ENCODE assay signal across 8 cellular contexts in genomic region chr17:7688808-7689316, GRCh38. TPM values are rescaled to one million over a fixed set of nuclear protein-coding genes. Genes with fewer than 3 reads are reported as not detected.
DNase-seq lines count a peak whose midpoint lies in the region; ATAC-seq and TF ChIP-seq lines count a peak whose summit lies in the region.

No MANE protein-coding gene starts in this region.

- no peaks in the 10 kb centered on the region for H3K27me3 ChIP-seq in CD4-positive, CD25-positive, alpha-beta regulatory T cell (ENCODE audit: control insufficient read depth, insufficient read depth, low read length)
- H3K27me3 ChIP-seq in OCI-LY1 (ENCODE audit: insufficient read depth, low read length), result no peaks in the 10 kb centered on the region
- no peaks in the 10 kb centered on the region for H3K27me3 ChIP-seq in endodermal cell (ENCODE audit: control insufficient read depth, insufficient read depth, low read length, poor library complexity, severe bottlenecking)
- no peaks in the 10 kb centered on the region for H3K27me3 ChIP-seq in neuronal stem cell (ENCODE audit: control insufficient read depth in 3 of 3, insufficient read depth in 3 of 3, low read depth in 1 of 3, low read length in 3 of 3)

- H3K4me1 ChIP-seq in CD4-positive, CD25-positive, alpha-beta regulatory T cell (ENCODE audit: control insufficient read depth, insufficient read depth, low read length, poor library complexity, severe bottlenecking), result peaks cover 35% of the 10 kb centered on the region
- H3K4me1 ChIP-seq in OCI-LY1 (ENCODE audit: insufficient read depth, low read length, severe bottlenecking), result peaks cover 34% of the 10 kb centered on the region
- no peaks in the 10 kb centered on the region for H3K4me1 ChIP-seq in endodermal cell (ENCODE audit: control insufficient read depth, insufficient read depth, low read length)
- peaks cover 5 to 13% of the 10 kb centered on the region in 2 donors for H3K4me1 ChIP-seq in neuronal stem cell (ENCODE audit: control insufficient read depth in 2 of 2, insufficient read depth in 1 of 2, low read depth in 1 of 2, low read length in 2 of 2)

- H3K18ac ChIP-seq in neuronal stem cell (ENCODE audit: low read length), result peak overlapping the region; percentile 57

- peaks cover 28% of the 10 kb centered on the region for H3K79me2 ChIP-seq in OCI-LY1 (ENCODE audit: insufficient read depth, low read length)

- H2BK120ac ChIP-seq in neuronal stem cell (ENCODE audit: low read depth, low read length), result no peak overlapping the region

- no peak overlapping the region for H4K91ac ChIP-seq in neuronal stem cell (ENCODE audit: low read depth, low read length, poor library complexity)

- peak overlapping the region; percentile 38 for H2BK15ac ChIP-seq in neuronal stem cell (ENCODE audit: low read length)

- no peak overlapping the region for H2AFZ ChIP-seq in OCI-LY1 (ENCODE audit: low read length)
- H2AFZ ChIP-seq in neuronal stem cell (ENCODE audit: low read length), result peak overlapping the region; percentile 77

- peak overlapping the region; percentile 98 for H3K4me3 ChIP-seq in CD4-positive, CD25-positive, alpha-beta regulatory T cell (ENCODE audit: low read depth, low read length)
- peak overlapping the region; percentile 95 for H3K4me3 ChIP-seq in OCI-LY1 (ENCODE audit: low read depth, low read length, poor library complexity, severe bottlenecking)
- peak overlapping the region; percentile 96 for H3K4me3 ChIP-seq in endodermal cell (ENCODE audit: low read length)
- H3K4me3 ChIP-seq in neuronal stem cell (ENCODE audit: low read length in 2 of 2), result peak overlapping the region; percentile 88 to 90

- peak overlapping the region; percentile 71 for H3K27ac ChIP-seq in CD4-positive, CD25-positive, alpha-beta regulatory T cell (ENCODE audit: insufficient read depth, low read length, poor library complexity, severe bottlenecking)
- H3K27ac ChIP-seq in OCI-LY1 (ENCODE audit: low read depth, low read length, poor library complexity, severe bottlenecking), result no peak overlapping the region
- peak overlapping the region; percentile 34 for H3K27ac ChIP-seq in endodermal cell (ENCODE audit: low read depth, low read length)
- H3K27ac ChIP-seq in neuronal stem cell (replicated peaks; ENCODE audit: low read length), result peak overlapping the region; percentile 87

- H3K4ac ChIP-seq in neuronal stem cell (ENCODE audit: low read length), result no peak overlapping the region

- H3F3A ChIP-seq in OCI-LY1 (ENCODE audit: insufficient read depth, low read length), result no peaks in the 10 kb centered on the region

- peaks cover 9 to 53% (median 30%) of the 10 kb centered on the region in 4 donors for H3K4me1 Mint-ChIP-seq in CD4-positive, CD25-positive, alpha-beta regulatory T cell
- peaks cover 19% of the 10 kb centered on the region for H3K4me1 Mint-ChIP-seq in endodermal cell

- DNase-seq in CD4-positive, CD25-positive, alpha-beta regulatory T cell, result no peak
- no peak for DNase-seq in endodermal cell
- no peak for DNase-seq in neuronal stem cell (ENCODE audit: low spot score)
- DNase-seq in cortex of kidney (lab: John Stamatoyannopoulos, UW), result no peak
- no peak for DNase-seq in NCI-H187 treated with DMSO at 0.1 percent for 48 hours (lab: John Stamatoyannopoulos, UW)

- H3K36me3 ChIP-seq in CD4-positive, CD25-positive, alpha-beta regulatory T cell (ENCODE audit: control insufficient read depth, insufficient read depth, low read length), result peaks cover 3% of the 10 kb centered on the region
- H3K36me3 ChIP-seq in OCI-LY1 (ENCODE audit: insufficient read depth, low read length) (peaks cover 24% of the 10 kb centered on the region), endodermal cell (ENCODE audit: control insufficient read depth, insufficient read depth, low read length) (peaks cover 9% of the 10 kb centered on the region), neuronal stem cell (replicated peaks in 1 of 2; ENCODE audit: control insufficient read depth in 2 of 2, insufficient read depth in 2 of 2, low read length in 2 of 2) (peaks cover 9 to 44% of the 10 kb centered on the region in 2 donors)

- H3K9ac ChIP-seq in OCI-LY1 (ENCODE audit: low read length) (peak overlapping the region; percentile 83), endodermal cell (ENCODE audit: extremely low read depth, low read length, poor library complexity, severe bottlenecking) (peak overlapping the region; percentile 74), neuronal stem cell (ENCODE audit: low read depth, low read length, poor library complexity) (peak overlapping the region; percentile 75)

- no peaks in the 10 kb centered on the region for H3K9me3 ChIP-seq in CD4-positive, CD25-positive, alpha-beta regulatory T cell (ENCODE audit: control insufficient read depth in 2 of 2, low read length in 2 of 2)
- H3K9me3 ChIP-seq in OCI-LY1 (ENCODE audit: low read length) (no peaks in the 10 kb centered on the region), endodermal cell (ENCODE audit: control insufficient read depth, low read length) (no peaks in the 10 kb centered on the region), neuronal stem cell (replicated peaks in 1 of 2; ENCODE audit: control insufficient read depth in 2 of 2, insufficient read depth in 1 of 2, low read depth in 1 of 2, low read length in 2 of 2) (no peaks in the 10 kb centered on the region)

- H3K79me1 ChIP-seq in neuronal stem cell (ENCODE audit: low read depth, low read length), result no peaks in the 10 kb centered on the region

- no peak overlapping the region for H2BK12ac ChIP-seq in neuronal stem cell (ENCODE audit: low read length)

- H3K4me3 Mint-ChIP-seq in CD4-positive, CD25-positive, alpha-beta regulatory T cell, result peak overlapping the region; percentile 96 to 99 (median 97)
- peak overlapping the region; percentile 85 for H3K4me3 Mint-ChIP-seq in endodermal cell

- no peak for TF ChIP-seq CTCF in OCI-LY1 (IDR thresholded peaks at IDR 0.05; ENCODE audit: low read length)
- no peak for TF ChIP-seq CTCF in endodermal cell (conservative IDR thresholded peaks at IDR 0.05)

- no peak overlapping the region for H3K14ac ChIP-seq in neuronal stem cell (ENCODE audit: low read length)

- 16 to 18% methylated on average over 12 to 13 of the region's 13 CpGs for WGBS in endodermal cell (ENCODE audit: insufficient coverage in 1 of 2, insufficient read length in 1 of 2), 2 experiments
- WGBS in neuronal stem cell (ENCODE audit: extremely low coverage in 2 of 2, insufficient read length in 2 of 2, insufficient replicate concordance in 1 of 2), 2 donors, result no CpG with 5 or more reads among the region's 13 CpGs

- H3K9me3 Mint-ChIP-seq in CD4-positive, CD25-positive, alpha-beta regulatory T cell, result no peaks in the 10 kb centered on the region
- no peaks in the 10 kb centered on the region for H3K9me3 Mint-ChIP-seq in endodermal cell

- H3K23ac ChIP-seq in neuronal stem cell (ENCODE audit: low read depth, low read length, poor library complexity), result peak overlapping the region; percentile 30

- ATAC-seq in CD4-positive, CD25-positive, alpha-beta regulatory T cell (ENCODE audit: low read depth in 2 of 2), result no peak
- no peak for ATAC-seq in GM19324 (IDR thresholded peaks at IDR 0.05; ENCODE audit: low FRiP score, unreplicated experiment)
- no peak for ATAC-seq in HG03135 (IDR thresholded peaks at IDR 0.05; ENCODE audit: unreplicated experiment)

- no peaks in the 10 kb centered on the region for H3K9me2 ChIP-seq in OCI-LY1 (ENCODE audit: low read depth, low read length)

- peak overlapping the region; percentile 93 for H3K4me2 ChIP-seq in OCI-LY1 (ENCODE audit: low read length)
- peak overlapping the region; percentile 90 for H3K4me2 ChIP-seq in neuronal stem cell (ENCODE audit: insufficient read depth, low read length, poor library complexity, severe bottlenecking)

- no peak overlapping the region for H4K8ac ChIP-seq in neuronal stem cell (ENCODE audit: low read depth, low read length)

- H2BK5ac ChIP-seq in neuronal stem cell (ENCODE audit: low read length), result peak overlapping the region; percentile 94

- H2AK5ac ChIP-seq in neuronal stem cell (ENCODE audit: low read depth, low read length), result peak overlapping the region; percentile 58

- no peaks in the 10 kb centered on the region for H4K20me1 ChIP-seq in OCI-LY1 (ENCODE audit: insufficient read depth, low read length)

- H3K27ac Mint-ChIP-seq in CD4-positive, CD25-positive, alpha-beta regulatory T cell, result peak overlapping the region in 2 of 3 donors; percentile 73 to 100
- H3K27ac Mint-ChIP-seq in endodermal cell, result peak overlapping the region; percentile 83

- H3K36me3 Mint-ChIP-seq in CD4-positive, CD25-positive, alpha-beta regulatory T cell, result peaks cover 11% of the 10 kb centered on the region
- peaks cover 26% of the 10 kb centered on the region for H3K36me3 Mint-ChIP-seq in endodermal cell (ENCODE audit: low read depth)

- peaks cover 7% of the 10 kb centered on the region for H3K27me3 Mint-ChIP-seq in CD4-positive, CD25-positive, alpha-beta regulatory T cell
- no peaks in the 10 kb centered on the region for H3K27me3 Mint-ChIP-seq in endodermal cell (ENCODE audit: insufficient read depth)

RNA-seq across cellular contexts. Expression of gene WRAP53, which starts 0.6 kb away (rescaled TPM):
- total RNA-seq in CD4-positive, CD25-positive, alpha-beta regulatory T cell, result 7.9 TPM
- 10 to 100 TPM; 11.1 to 16.4 (median 12.0) TPM for polyA plus RNA-seq in CD4-positive, CD25-positive, alpha-beta regulatory T cell
- 10 to 100 TPM; 21.7 to 30.8 TPM for total RNA-seq in endodermal cell
- polyA plus RNA-seq in endodermal cell (2013, experiment 1 of 2), result 27.8 TPM
- 24.6 TPM for polyA plus RNA-seq in endodermal cell (2013, experiment 2 of 2)
- polyA plus RNA-seq in neuronal stem cell (2013, experiment 1 of 2), result 20.0 TPM
- 20.0 TPM for polyA plus RNA-seq in neuronal stem cell (2013, experiment 2 of 2)

RNA-seq across cellular contexts. Expression of gene TP53, which starts 1.6 kb away (rescaled TPM):
- 61.3 TPM for total RNA-seq in CD4-positive, CD25-positive, alpha-beta regulatory T cell
- polyA plus RNA-seq in CD4-positive, CD25-positive, alpha-beta regulatory T cell, result 10 to 100 TPM; 29.4 to 35.1 (median 32.1) TPM
- total RNA-seq in endodermal cell, result 100 to 1,000 TPM; 113 to 130 TPM
- polyA plus RNA-seq in endodermal cell (2013, experiment 1 of 2), result 96.7 TPM
- 83.4 TPM for polyA plus RNA-seq in endodermal cell (2013, experiment 2 of 2)
- 144 TPM for polyA plus RNA-seq in neuronal stem cell (2013, experiment 1 of 2)
- polyA plus RNA-seq in neuronal stem cell (2013, experiment 2 of 2), result 143 TPM

RNA-seq across cellular contexts. Expression of gene EFNB3, which starts 16.1 kb away (rescaled TPM):
- total RNA-seq in CD4-positive, CD25-positive, alpha-beta regulatory T cell, result not detected
- not detected for polyA plus RNA-seq in CD4-positive, CD25-positive, alpha-beta regulatory T cell
- 10 to 100 TPM; 12.8 to 15.0 TPM for total RNA-seq in endodermal cell
- polyA plus RNA-seq in endodermal cell (2013, experiment 1 of 2), result 72.5 TPM
- 62.3 TPM for polyA plus RNA-seq in endodermal cell (2013, experiment 2 of 2)
- polyA plus RNA-seq in neuronal stem cell (2013, experiment 1 of 2), result 35.0 TPM
- polyA plus RNA-seq in neuronal stem cell (2013, experiment 2 of 2), result 34.3 TPM

RNA-seq across cellular contexts. Expression of gene DNAH2, which starts 28.7 kb away (rescaled TPM):
- total RNA-seq in CD4-positive, CD25-positive, alpha-beta regulatory T cell, result not detected
- polyA plus RNA-seq in CD4-positive, CD25-positive, alpha-beta regulatory T cell, result not detected
- total RNA-seq in endodermal cell, result under 1 TPM; 0.42 to 0.69 TPM
- polyA plus RNA-seq in endodermal cell (2013, experiment 1 of 2), result 0.46 TPM
- 0.75 TPM for polyA plus RNA-seq in endodermal cell (2013, experiment 2 of 2)
- 0.77 TPM for polyA plus RNA-seq in neuronal stem cell (2013, experiment 1 of 2)
- 0.61 TPM for polyA plus RNA-seq in neuronal stem cell (2013, experiment 2 of 2)

RNA-seq across cellular contexts. Expression of gene ATP1B2, which starts 38.1 kb away (rescaled TPM):
- not detected for total RNA-seq in CD4-positive, CD25-positive, alpha-beta regulatory T cell
- polyA plus RNA-seq in CD4-positive, CD25-positive, alpha-beta regulatory T cell, result not detected
- 1 to 10 TPM; 6.4 to 7.5 TPM for total RNA-seq in endodermal cell
- 38.5 TPM for polyA plus RNA-seq in endodermal cell (2013, experiment 1 of 2)
- 30.5 TPM for polyA plus RNA-seq in endodermal cell (2013, experiment 2 of 2)
- 42.2 TPM for polyA plus RNA-seq in neuronal stem cell (2013, experiment 1 of 2)
- polyA plus RNA-seq in neuronal stem cell (2013, experiment 2 of 2), result 43.5 TPM

Comparison
In these comparisons a context has a peak if more than half of its experiments do, and no peak if none do; other contexts are left out.
1. RNA of gene EFNB3, which starts 16.1 kb away (total RNA-seq): 12.8 to 15.0 TPM in endodermal cell; not detected in CD4-positive, CD25-positive, alpha-beta regulatory T cell (single experiment); every median in the first group is over 10 times any median in the second.
2. Peak in every context shown above with its lines, with median percentiles within 50 percentile points of each other: H3K4me3 ChIP-seq and H3K9ac ChIP-seq.